In the genomic region with DNA sequence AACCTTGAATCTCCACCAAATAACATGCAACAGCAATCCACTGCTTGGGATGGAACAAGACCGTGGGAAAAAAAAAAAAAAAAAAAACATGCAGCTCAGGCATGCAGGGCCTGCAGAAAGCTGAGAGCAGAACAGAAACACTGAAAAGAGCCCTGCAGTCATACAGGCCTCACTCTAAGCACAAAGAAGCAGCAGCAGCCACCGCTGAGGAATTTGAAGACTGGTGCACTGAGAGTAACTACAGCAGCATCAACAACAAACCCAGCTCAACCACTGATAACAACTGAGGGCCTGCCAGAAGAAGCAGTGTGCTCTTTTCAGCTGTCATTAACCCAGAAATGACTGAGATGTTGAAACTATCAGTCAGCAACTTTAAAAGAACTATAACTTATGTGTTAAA, we compare ENCODE assay signal across 34 cellular contexts.
DNase-seq lines count a peak whose midpoint lies in the region; ATAC-seq and TF ChIP-seq lines count a peak whose summit lies in the region.
"Had no signal": no experiment of that assay in that cellular context is flagged by ENCODE, and none has a peak within 500 bp of the region (broad histone marks: within the 10 kb centered on the region; RNA-seq: fewer than 3 reads in every experiment).

No MANE protein-coding gene starts in this region.

- H3F3A ChIP-seq in GM23338 (replicated peaks; ENCODE audit: low read depth): no peaks in the 10 kb centered on the region

- no peaks in the 10 kb centered on the region for H3K4me1 Mint-ChIP-seq in GM23338
- H3K4me1 Mint-ChIP-seq: activated B cell treated with CpG ODN at 0.5 μM for 24 hours; activated CD4-positive, alpha-beta T cell treated with anti-CD3 and anti-CD28 coated beads, Interleukin-2, amount 10 ng/mL, durations not matched to agents 7 days and 5 days; activated naive CD8-positive, alpha-beta T cell treated with anti-CD3 and anti-CD28 coated beads for 36 hours; nephron progenitor cell had no signal

- no peak overlapping the region for H3K4me2 ChIP-seq in GM23338

- no peaks in the 10 kb centered on the region for H3K9me3 Mint-ChIP-seq in GM23338
- H3K9me3 Mint-ChIP-seq: activated CD4-positive, alpha-beta T cell treated with anti-CD3 and anti-CD28 coated beads, Interleukin-2, amount 10 ng/mL, durations not matched to agents 7 days and 5 days; activated naive CD8-positive, alpha-beta T cell treated with anti-CD3 and anti-CD28 coated beads for 36 hours; CD4-positive, alpha-beta T cell had no signal

- H3K27ac ChIP-seq in GM23338 (ENCODE audit: low read depth): no peak overlapping the region
- peak overlapping the region; percentile 80 for H3K27ac ChIP-seq in mesodermal cell (ENCODE audit: low read depth, low read length, severe bottlenecking)
- H3K27ac ChIP-seq in WERI-Rb-1: no peak overlapping the region
- H3K27ac ChIP-seq: ascending aorta, HL-60, lower lobe of right lung, right atrium auricular region, RWPE1, SJSA1, stomach, thyroid gland had no signal

- H3K36me3 Mint-ChIP-seq in GM23338 (ENCODE audit: low read depth): no peaks in the 10 kb centered on the region
- H3K36me3 Mint-ChIP-seq: activated naive CD8-positive, alpha-beta T cell treated with anti-CD3 and anti-CD28 coated beads for 36 hours had no signal

- H3K27me3 Mint-ChIP-seq in GM23338 (ENCODE audit: insufficient read depth, low read depth, poor library complexity): no peaks in the 10 kb centered on the region
- H3K27me3 Mint-ChIP-seq: activated B cell treated with CpG ODN at 0.5 μM for 24 hours; activated CD4-positive, alpha-beta T cell treated with anti-CD3 and anti-CD28 coated beads, Interleukin-2, amount 10 ng/mL, durations not matched to agents 7 days and 5 days; activated naive CD8-positive, alpha-beta T cell treated with anti-CD3 and anti-CD28 coated beads for 36 hours; CD4-positive, alpha-beta T cell had no signal

- no peaks in the 10 kb centered on the region for H4K20me1 ChIP-seq in GM23338 (replicated peaks; ENCODE audit: insufficient read depth)

- no peaks in the 10 kb centered on the region for H3K79me2 ChIP-seq in GM23338 (replicated peaks; ENCODE audit: insufficient read depth)

- H3K36me3 ChIP-seq in GM23338 (ENCODE audit: insufficient read depth) (no peaks in the 10 kb centered on the region), mesodermal cell (ENCODE audit: control insufficient read depth, insufficient read depth, low read length) (no peaks in the 10 kb centered on the region), WERI-Rb-1 (no peaks in the 10 kb centered on the region)
- H3K36me3 ChIP-seq: ascending aorta, lower lobe of right lung, right atrium auricular region, SJSA1, stomach, thyroid gland had no signal

- DNase-seq in GM23338 (ENCODE audit: low spot score): peak; percentile 33
- DNase-seq in astrocyte of the hippocampus (ENCODE audit: low read depth, low spot score): peak; percentile 67
- peak; percentile 27 for DNase-seq in hepatic stellate cell (ENCODE audit: low spot score)
- no peak for DNase-seq in stimulated activated CD4-positive, alpha-beta T cell treated with anti-CD3 and anti-CD28 coated beads, Interleukin-4, amount 100 ng/mL, for 24 hours
- DNase-seq in activated T-cell treated with anti-CD3 and anti-CD28 coated beads, Interleukin-2, amount 50 U/mL, for 48 hours: no peak
- no peak for DNase-seq in WERI-Rb-1
- DNase-seq: activated B cell treated with CpG ODN at 0.5 μM for 24 hours; activated CD4-positive, alpha-beta T cell treated with anti-CD3 and anti-CD28 coated beads, Interleukin-2, amount 10 ng/mL, durations not matched to agents 7 days and 5 days; activated gamma-delta T cell; activated naive CD8-positive, alpha-beta T cell treated with anti-CD3 and anti-CD28 coated beads for 36 hours; activated T-cell treated with anti-CD3 and anti-CD28 coated beads, Interleukin-2, amount 50 U/mL, for 1 hour; CD4-positive, alpha-beta T cell; cerebellar nuclear complex; DND-41; H7; KBM-7; lower lobe of right lung; mucosa of descending colon; NCI-H1092 treated with DMSO at 0.1 percent for 48 hours; NCI-H1694 treated with DMSO at 0.1 percent for 48 hours; NCI-H2171; NCI-H510A; nephron progenitor cell; stimulated activated CD4-positive, alpha-beta T cell treated with anti-CD3 and anti-CD28 coated beads, Interleukin-12 subunit alpha, Interleukin-12 subunit beta, amount 100 ng/mL, for 4 hours; stimulated activated CD4-positive, alpha-beta T cell treated with anti-CD3 and anti-CD28 coated beads, Interleukin-2, amount 100 ng/mL, for 48 hours; stomach; thyroid gland had no signal

- peak; percentile 92 for ATAC-seq in GM23338
- ATAC-seq in HG03280 (IDR thresholded peaks at IDR 0.05; ENCODE audit: unreplicated experiment): no peak
- ATAC-seq: lower lobe of right lung, mucosa of descending colon had no signal

- H3K9me3 ChIP-seq in mesodermal cell (ENCODE audit: control insufficient read depth, low read length): no peaks in the 10 kb centered on the region
- H3K9me3 ChIP-seq in WERI-Rb-1 (ENCODE audit: severe bottlenecking): no peaks in the 10 kb centered on the region
- H3K9me3 ChIP-seq: ascending aorta, lower lobe of right lung, mucosa of descending colon, right atrium auricular region, SJSA1, stomach, thyroid gland had no signal

- no peaks in the 10 kb centered on the region for H3K9me2 ChIP-seq in GM23338 (ENCODE audit: insufficient read depth)

- H3K27me3 ChIP-seq in GM23338 (ENCODE audit: insufficient read depth) (no peaks in the 10 kb centered on the region), WERI-Rb-1 (ENCODE audit: insufficient read depth, low read depth, severe bottlenecking) (no peaks in the 10 kb centered on the region)
- H3K27me3 ChIP-seq: ascending aorta, right atrium auricular region, SJSA1, stomach, thyroid gland had no signal

- TF ChIP-seq CTCF in GM23338 (conservative IDR thresholded peaks at IDR 0.05; ENCODE audit: low read depth in 2 of 2) (no peak), WERI-Rb-1 (IDR thresholded peaks at IDR 0.05; ENCODE audit: low read depth, low read length) (no peak)

- H3K4me3 ChIP-seq in GM23338 (no peak overlapping the region), mesodermal cell (ENCODE audit: extremely low read depth, insufficient read depth, low read length, poor library complexity, severe bottlenecking) (no peak overlapping the region), WERI-Rb-1 (ENCODE audit: low read depth, low read length) (no peak overlapping the region)
- H3K4me3 ChIP-seq: ascending aorta, lower lobe of right lung, mucosa of descending colon, right atrium auricular region, SJSA1, stomach, thyroid gland had no signal

- peak overlapping the region; percentile 33; the same call in 1 of the 2 replicates for H2AFZ ChIP-seq in GM23338

- WGBS in mesodermal cell (ENCODE audit: insufficient coverage in 2 of 2), 2 experiments: 50 to 67% methylated on average over 1 of the region's 2 CpGs

- no peaks in the 10 kb centered on the region for H3K4me1 ChIP-seq in GM23338 (ENCODE audit: insufficient read depth)
- no peaks in the 10 kb centered on the region for H3K4me1 ChIP-seq in mesodermal cell (ENCODE audit: control insufficient read depth, insufficient read depth, low read length, poor library complexity, severe bottlenecking)
- H3K4me1 ChIP-seq: ascending aorta, lower lobe of right lung, SJSA1, stomach, thyroid gland had no signal

- no peak overlapping the region for H3K4me3 Mint-ChIP-seq in GM23338
- H3K4me3 Mint-ChIP-seq: activated B cell treated with CpG ODN at 0.5 μM for 24 hours; activated CD4-positive, alpha-beta T cell treated with anti-CD3 and anti-CD28 coated beads, Interleukin-2, amount 10 ng/mL, durations not matched to agents 7 days and 5 days; activated naive CD8-positive, alpha-beta T cell treated with anti-CD3 and anti-CD28 coated beads for 36 hours; CD4-positive, alpha-beta T cell; nephron progenitor cell had no signal

- H3K27ac Mint-ChIP-seq in GM23338: no peak overlapping the region
- H3K27ac Mint-ChIP-seq: activated B cell treated with CpG ODN at 0.5 μM for 24 hours; activated CD4-positive, alpha-beta T cell treated with anti-CD3 and anti-CD28 coated beads, Interleukin-2, amount 10 ng/mL, durations not matched to agents 7 days and 5 days; activated naive CD8-positive, alpha-beta T cell treated with anti-CD3 and anti-CD28 coated beads for 36 hours; CD4-positive, alpha-beta T cell; nephron progenitor cell had no signal

Comparison
In these comparisons a context has a peak if more than half of its experiments do, and no peak if none do; other contexts are left out.
1. DNase-seq: peak in GM23338 (single experiment), astrocyte of the hippocampus (single experiment) and hepatic stellate cell (single experiment); none in stimulated activated CD4-positive, alpha-beta T cell treated with anti-CD3 and anti-CD28 coated beads, Interleukin-4, amount 100 ng/mL, for 24 hours (single experiment), activated T-cell treated with anti-CD3 and anti-CD28 coated beads, Interleukin-2, amount 50 U/mL, for 48 hours (0 of 2) and WERI-Rb-1 (single experiment).